ENCODE assay signal across 29 cellular contexts in the genomic region with DNA sequence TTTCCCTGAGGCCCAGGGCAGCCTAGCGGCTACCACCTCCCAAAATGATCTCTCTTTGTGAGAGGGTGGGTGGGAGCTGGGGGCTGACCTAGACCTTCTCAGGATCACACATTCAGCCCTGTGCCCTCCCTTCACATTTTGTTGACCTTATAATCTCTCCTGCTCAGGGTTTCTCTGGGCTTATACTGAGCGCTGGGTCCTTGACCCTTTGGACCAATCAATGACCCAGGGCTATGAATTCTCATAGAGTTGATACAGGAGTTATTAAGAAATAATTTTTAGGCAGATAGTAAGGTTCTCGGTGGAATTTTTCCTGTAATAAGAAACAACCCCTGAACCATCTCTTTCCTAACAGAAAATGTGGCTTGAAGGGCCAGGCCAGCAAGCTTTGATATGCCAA.
"Had no signal": no experiment of that assay in that cellular context is flagged by ENCODE, and none has a peak within 500 bp of the region (broad histone marks: within the 10 kb centered on the region; RNA-seq: fewer than 3 reads in every experiment).

No MANE protein-coding gene starts in this region.

- DNase-seq: cerebellar nuclear complex; cortex of kidney; effector memory CD8-positive, alpha-beta T cell; foreskin keratinocyte; heart left ventricle; left cardiac atrium; left ventricle myocardium inferior; lower lobe of right lung; mucosa of descending colon; naive B cell; psoas muscle; right cardiac atrium; sigmoid colon; stimulated activated CD4-positive, alpha-beta T cell treated with anti-CD3 and anti-CD28 coated beads, Interleukin-2, amount 100 ng/mL, for 24 hours; stimulated activated CD4-positive, alpha-beta T cell treated with anti-CD3 and anti-CD28 coated beads, Interleukin-4, amount 100 ng/mL, for 24 hours; stimulated activated naive CD8-positive, alpha-beta T cell treated with anti-CD3 and anti-CD28 coated beads, Interleukin-15, Interleukin-2, amounts not matched to agents 100 U/mL and 50 U/mL, for 24 hours; upper lobe of right lung; uterus had no signal

- H3K27ac ChIP-seq: epithelial cell of prostate, foreskin keratinocyte, gastroesophageal sphincter, hepatocyte, lower lobe of right lung, neural progenitor cell, psoas muscle, sigmoid colon, thoracic aorta, tibial nerve, upper lobe of right lung, uterus had no signal

- H3K36me3 ChIP-seq: lower lobe of right lung, neural progenitor cell, thoracic aorta, upper lobe of right lung, uterus had no signal

- H3K4me1 Mint-ChIP-seq: mesothelial cell of epicardium; stimulated activated effector memory CD8-positive, alpha-beta T cell treated with anti-CD3 and anti-CD28 coated beads, Interleukin-12 subunit alpha, Interleukin-12 subunit beta, amount 100 ng/mL, for 72 hours had no signal

- H3K27me3 ChIP-seq: gastroesophageal sphincter, heart left ventricle, hepatocyte, neural progenitor cell, sigmoid colon, tibial nerve, upper lobe of right lung, uterus had no signal

- H3K36me3 Mint-ChIP-seq: stimulated activated effector memory CD8-positive, alpha-beta T cell treated with anti-CD3 and anti-CD28 coated beads, Interleukin-12 subunit alpha, Interleukin-12 subunit beta, amount 100 ng/mL, for 72 hours had no signal

- H3K9ac ChIP-seq: neural progenitor cell had no signal

- H3K4me3 Mint-ChIP-seq: effector memory CD8-positive, alpha-beta T cell; memory B cell; mesothelial cell of epicardium; naive B cell; natural killer cell treated with Interleukin-12 subunit alpha and Interleukin-12 subunit beta and Interleukin-15 and Interleukin-18, amount 100 ng/mL, for 72 hours; neural progenitor cell; stimulated activated effector memory CD8-positive, alpha-beta T cell treated with anti-CD3 and anti-CD28 coated beads, Interleukin-12 subunit alpha, Interleukin-12 subunit beta, amount 100 ng/mL, for 72 hours had no signal

- H3K4me2 ChIP-seq: hepatocyte, neural progenitor cell had no signal

- H3K27me3 Mint-ChIP-seq: effector memory CD8-positive, alpha-beta T cell; memory B cell; naive B cell; natural killer cell treated with Interleukin-12 subunit alpha and Interleukin-12 subunit beta and Interleukin-15 and Interleukin-18, amount 100 ng/mL, for 72 hours had no signal

- H3K79me2 ChIP-seq: hepatocyte had no signal

- H2AFZ ChIP-seq: hepatocyte, neural progenitor cell had no signal

- H3K4me1 ChIP-seq: foreskin keratinocyte, gastroesophageal sphincter, neural progenitor cell, sigmoid colon, tibial nerve, upper lobe of right lung, uterus had no signal

- H3K9me3 Mint-ChIP-seq: effector memory CD8-positive, alpha-beta T cell; naive B cell; natural killer cell treated with Interleukin-12 subunit alpha and Interleukin-12 subunit beta and Interleukin-15 and Interleukin-18, amount 100 ng/mL, for 72 hours; stimulated activated effector memory CD8-positive, alpha-beta T cell treated with anti-CD3 and anti-CD28 coated beads, Interleukin-12 subunit alpha, Interleukin-12 subunit beta, amount 100 ng/mL, for 72 hours had no signal

- H3K4me3 ChIP-seq: gastroesophageal sphincter, heart left ventricle, hepatocyte, left ventricle myocardium inferior, lower lobe of right lung, mucosa of descending colon, neural progenitor cell, psoas muscle, sigmoid colon, thoracic aorta, tibial nerve, upper lobe of right lung, uterus had no signal

- ATAC-seq: effector memory CD8-positive, alpha-beta T cell; esophagus mucosa; foreskin keratinocyte; gastroesophageal sphincter; heart left ventricle; left cardiac atrium; mucosa of descending colon; natural killer cell treated with Interleukin-12 subunit alpha and Interleukin-12 subunit beta and Interleukin-15 and Interleukin-18, amount 100 ng/mL, for 72 hours; psoas muscle; right cardiac atrium; stimulated activated effector memory CD8-positive, alpha-beta T cell treated with anti-CD3 and anti-CD28 coated beads, Interleukin-12 subunit alpha, Interleukin-12 subunit beta, amount 100 ng/mL, for 72 hours; stimulated activated naive CD8-positive, alpha-beta T cell treated with anti-CD3 and anti-CD28 coated beads, Interleukin-15, Interleukin-2, amounts not matched to agents 100 U/mL and 50 U/mL, for 24 hours; upper lobe of right lung had no signal

- H3K9me3 ChIP-seq: mucosa of descending colon, psoas muscle, sigmoid colon, thoracic aorta, upper lobe of right lung, uterus had no signal

- H3K27ac Mint-ChIP-seq: effector memory CD8-positive, alpha-beta T cell; memory B cell; mesothelial cell of epicardium; neural progenitor cell; stimulated activated effector memory CD8-positive, alpha-beta T cell treated with anti-CD3 and anti-CD28 coated beads, Interleukin-12 subunit alpha, Interleukin-12 subunit beta, amount 100 ng/mL, for 72 hours had no signal
